In the genomic region with DNA sequence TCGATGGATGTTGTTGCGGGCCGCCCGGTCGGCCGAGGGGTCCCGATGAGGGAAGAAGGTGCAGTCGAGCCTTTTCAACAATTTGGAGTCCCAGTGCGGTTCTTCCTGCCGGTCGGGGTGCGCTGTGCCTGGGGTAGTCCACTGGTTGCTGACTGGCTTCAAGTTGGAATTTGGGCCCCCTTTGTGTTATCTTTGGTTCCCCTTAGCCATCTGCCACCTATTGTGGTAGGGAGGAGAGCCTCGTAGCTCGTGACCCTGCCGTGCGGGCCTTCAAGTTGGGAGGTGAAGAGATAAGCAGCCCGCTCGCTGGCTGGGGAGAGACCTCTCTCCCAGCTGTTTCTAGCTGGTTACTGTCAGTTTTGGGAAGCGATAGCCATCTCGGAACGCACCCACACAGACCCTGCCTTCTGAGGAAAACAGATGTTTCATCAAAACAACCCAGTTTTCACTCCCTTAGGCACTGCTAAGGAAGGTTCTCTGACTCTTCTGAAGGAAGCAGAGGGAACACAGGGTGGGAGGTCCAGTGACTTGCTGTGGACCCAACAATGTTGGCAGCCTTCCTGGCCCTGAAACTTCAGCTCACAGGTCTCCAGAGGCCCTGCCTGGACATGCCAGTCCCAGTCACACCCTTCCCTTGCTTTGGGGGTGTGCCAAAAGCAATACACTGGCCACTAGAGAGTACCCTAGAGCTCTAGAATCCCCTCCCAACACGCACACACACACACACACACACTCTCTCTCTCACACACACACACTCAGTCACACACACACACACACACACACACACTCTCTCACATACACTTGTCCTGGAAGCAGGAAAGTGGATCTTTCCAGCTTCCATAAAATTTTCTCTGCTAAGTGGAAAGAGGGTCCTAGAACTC, we compare ENCODE assay signal across 8 cellular contexts. TPM values are rescaled to one million over a fixed set of nuclear protein-coding genes. Genes with fewer than 3 reads are reported as not detected.
DNase-seq lines count a peak whose midpoint lies in the region; ATAC-seq, FAIRE-seq and TF ChIP-seq lines count a peak whose summit lies in the region.

No MANE protein-coding gene starts in this region.

- H3K27ac ChIP-seq in RWPE1 (peak overlapping the region; percentile 92), GM12878 (ENCODE audit: control insufficient read depth, insufficient read depth) (peak overlapping the region; percentile 91), hepatocyte (peak overlapping the region; percentile 96), prostate gland (peak overlapping the region; percentile 99)

- TF ChIP-seq POLR2A in GM12878 (IDR thresholded peaks at IDR 0.05; ENCODE audit: low read depth, low read length) (peak; percentile 45; the same call in 1 of the 2 replicates), prostate gland (IDR thresholded peaks at IDR 0.05) (peak; percentile 79)

- H3K9me3 ChIP-seq in GM12878 (replicated peaks; ENCODE audit: control insufficient read depth, insufficient read depth, low read length), result no peaks in the 10 kb centered on the region
- no peaks in the 10 kb centered on the region for H3K9me3 ChIP-seq in hepatocyte (ENCODE audit: low read depth)
- H3K9me3 ChIP-seq in prostate gland, result no peaks in the 10 kb centered on the region

- H3K4me2 ChIP-seq in GM12878 (ENCODE audit: control insufficient read depth, insufficient read depth) (peak overlapping the region; percentile 88), hepatocyte (peak overlapping the region; percentile 81)

- H2AFZ ChIP-seq in GM12878 (ENCODE audit: control insufficient read depth, low read depth, low read length) (no peak overlapping the region), hepatocyte (no peak overlapping the region)

- H3K9me2 ChIP-seq in hepatocyte (replicated peaks; ENCODE audit: insufficient read depth), result no peaks in the 10 kb centered on the region

- ATAC-seq in GM12878 (peak; percentile 44), HG02938 (IDR thresholded peaks at IDR 0.05; ENCODE audit: unreplicated experiment) (no peak)

- WGBS in GM12878 (ENCODE audit: insufficient coverage, insufficient replicate concordance, low lambda C conversion rate, missing lambda C conversion rate), result under 1% methylated on average over 22 of the region's 22 CpGs
- under 1% methylated on average over 22 of the region's 22 CpGs for whole genome bisulfite sequencing in hepatocyte (ENCODE audit: low lambda C conversion rate, missing lambda C conversion rate)
- under 1% methylated on average over 22 of the region's 22 CpGs for WGBS in prostate gland

- peak overlapping the region; percentile 97 for H3K4me3 ChIP-seq in GM12878
- H3K4me3 ChIP-seq in hepatocyte, result peak overlapping the region; percentile 99
- H3K4me3 ChIP-seq in prostate gland, result peak overlapping the region; percentile 100

- DNase-seq in COR-L47 (lab: John Stamatoyannopoulos, UW) (peak; percentile 76), HS-27A (ENCODE audit: low read depth) (peak; percentile 70), RWPE1 (ENCODE audit: low spot score) (peak; percentile 93), GM12878 (ENCODE audit: low read depth, low spot score) (no peak), hepatocyte (ENCODE audit: low spot score) (peak; percentile 78), prostate gland (ENCODE audit: low spot score) (peak; percentile 98), GM19239 (ENCODE audit: insufficient read length, low spot score) (no peak)

- SMC1A ChIA-PET in GM12878 (lab: Charles Lee; ENCODE audit: uncharacterized antibody, unreplicated experiment), result interaction anchor here (1.4 to 9.7 kb wide), 10 partner anchors 11 to 134 kb away, joined by 3 to 406 read pairs (median 20); no protein-coding TSS in a partner anchor

- H3K36me3 ChIP-seq in GM12878 (ENCODE audit: control insufficient read depth in 2 of 2, insufficient read depth in 2 of 2, low read length in 1 of 2), result peaks cover 4 to 12% of the 10 kb centered on the region in 2 experiments
- no peaks in the 10 kb centered on the region for H3K36me3 ChIP-seq in hepatocyte (replicated peaks; ENCODE audit: insufficient read depth, low read depth)
- peaks cover 0 to 4% of the 10 kb centered on the region in 2 donors for H3K36me3 ChIP-seq in prostate gland

- H4K20me1 ChIP-seq in GM12878 (ENCODE audit: control insufficient read depth, insufficient read depth), result peaks cover 10% of the 10 kb centered on the region
- H4K20me1 ChIP-seq in hepatocyte (ENCODE audit: insufficient read depth, poor library complexity, severe bottlenecking), result peaks cover 39% of the 10 kb centered on the region

- no peaks in the 10 kb centered on the region for H3K27me3 ChIP-seq in GM12878 (replicated peaks in 1 of 2; ENCODE audit: control insufficient read depth in 2 of 2, insufficient read depth in 2 of 2, low read length in 1 of 2)
- no peaks in the 10 kb centered on the region for H3K27me3 ChIP-seq in hepatocyte
- no peaks in the 10 kb centered on the region for H3K27me3 ChIP-seq in prostate gland (replicated peaks; ENCODE audit: insufficient read depth)

- RAD21 ChIA-PET in GM12878 (lab: Charles Lee; ENCODE audit: unreplicated experiment), result interaction anchor here (0.9 to 9.7 kb wide), 8 partner anchors 11 to 122 kb away, joined by 3 to 470 read pairs (median 13); no protein-coding TSS in a partner anchor

- H3K79me2 ChIP-seq in GM12878 (ENCODE audit: control insufficient read depth, insufficient read depth, low read length) (peaks cover 63% of the 10 kb centered on the region), hepatocyte (peaks cover 42% of the 10 kb centered on the region)

- intact Hi-C loops in GM12878 (cut with micrococcal nuclease; ENCODE audit: unreplicated experiment), result loop anchor here (1.0 kb wide), 1 partner anchor 21 kb away; no protein-coding TSS in a partner anchor
- intact Hi-C loops in prostate gland (cut with DNase I), result loop anchor here (2.0 kb wide), 1 partner anchor 34 kb away; no protein-coding TSS in a partner anchor

- FAIRE-seq in GM12878 (lab: Jason Lieb, UNC) (no peak), GM19239 (lab: Jason Lieb, UNC) (no peak)

- TF ChIP-seq EP300 in GM12878 (IDR thresholded peaks at IDR 0.05; ENCODE audit: borderline replicate concordance in 1 of 2, control insufficient read depth in 1 of 2, low read depth in 2 of 2, low read length in 2 of 2), result no peak

- TSS peak; percentile 59 for BruUV-seq in GM12878 (replicated peaks; lab: Mats Ljungman, UMichigan)

- peak overlapping the region; percentile 90 for H3K9ac ChIP-seq in GM12878 (ENCODE audit: control insufficient read depth, insufficient read depth, low read length)

- TF ChIP-seq RAD21 in GM12878 (IDR thresholded peaks at IDR 0.05; ENCODE audit: insufficient read depth, low read depth, low read length), result peak; percentile 38; the same call in 1 of the 2 replicates

- POLR2A ChIA-PET in RWPE1 (lab: Yijun Ruan, JAX; ENCODE audit: low non-redundant PET) (interaction anchor here (0.6 to 2.4 kb wide), 5 partner anchors 15 to 78 kb away, joined by 3 to 17 read pairs (median 5); no protein-coding TSS in a partner anchor), GM12878 (lab: Charles Lee) (interaction anchor here (0.5 to 10.0 kb wide), 12 partner anchors 7 to 321 kb away, joined by 3 to 393 read pairs (median 6); no protein-coding TSS in a partner anchor)

- in situ Hi-C loops in GM12878 (cut with MboI), result no loop called here

- H3K4me1 ChIP-seq in GM12878 (ENCODE audit: control insufficient read depth, insufficient read depth, low read length) (peaks cover 31% of the 10 kb centered on the region), hepatocyte (ENCODE audit: insufficient read depth) (peaks cover 31% of the 10 kb centered on the region), prostate gland (replicated peaks) (peaks cover 7% of the 10 kb centered on the region)

- TF ChIP-seq CTCF in RWPE1 (conservative IDR thresholded peaks at IDR 0.05; ENCODE audit: low read depth) (peak; percentile 61; the same call in 1 of the 2 replicates), GM12878 (IDR thresholded peaks at IDR 0.05 in 2 of 3, conservative IDR thresholded peaks at IDR 0.05 in 1 of 3; ENCODE audit: control insufficient read depth in 2 of 3, extremely low read depth in 1 of 3, insufficient read depth in 1 of 3, low read depth in 3 of 3, low read length in 3 of 3) (peak; percentile 30 to 49 (median 32); a peak in 4 of 6 replicates), hepatocyte (IDR thresholded peaks at IDR 0.05; ENCODE audit: poor library complexity) (no peak), prostate gland (IDR thresholded peaks at IDR 0.05) (peak in 2 of 4 experiments; percentile 44 to 67)

- CTCF ChIA-PET in RWPE1 (lab: Yijun Ruan, JAX) (interaction anchor here (0.5 to 5.8 kb wide), 24 partner anchors 11 to 722 kb away, joined by 3 to 44 read pairs (median 4); no protein-coding TSS in a partner anchor), GM12878 (lab: Yijun Ruan, JAX) (interaction anchor here (0.7 to 9.4 kb wide), 16 partner anchors 8 to 182 kb away, joined by 3 to 281 read pairs (median 14); no protein-coding TSS in a partner anchor)

RNA-seq across cellular contexts. Expression of a gene that starts 1.0 kb away (rescaled TPM):
- total RNA-seq in GM12878 (2013; cell fraction: nucleolus; rRNA removed), result 76.6 and 80.8 TPM in 2 replicates
- 127 and 144 TPM in 2 replicates for total RNA-seq in GM12878 (2014; rRNA removed)
- total RNA-seq in GM12878 (2014; rRNA removed; fragmentation: Illumina TruSeq; extraction: Trizol), result 66.4 and 68.1 TPM in 2 replicates
- 109 TPM in 2 replicates for total RNA-seq in GM12878 (2021)
- 33.7 TPM for polyA plus RNA-seq in GM12878 (2011; ENCODE audit: low read depth)
- polyA plus RNA-seq in GM12878 (2011; rRNA removed), result 131 and 136 TPM in 2 replicates
- 145 and 154 TPM in 2 replicates for polyA plus RNA-seq in GM12878 (2011; cell fraction: cytosol; rRNA removed)
- 101 and 145 TPM in 2 replicates for polyA plus RNA-seq in GM12878 (2011; cell fraction: nucleus; rRNA removed)
- polyA plus RNA-seq in GM12878 (2012), result 41.9 and 88.4 TPM in 2 replicates
- 93.3 and 104 TPM in 2 replicates for polyA plus RNA-seq in GM12878 (2014; fragmentation: Illumina TruSeq; extraction: Trizol)
- 10 to 100 TPM; 23.3 to 37.2 TPM for polyA plus RNA-seq in GM12878 (2014; fragmentation: Nextera tagmentation; extraction: Ambion mirVana)
- polyA plus RNA-seq in GM12878 (2014; rRNA removed), result 160 and 187 TPM in 2 replicates
- 100 to 1,000 TPM in 1 of 2 experiments, 10 to 100 TPM in 1; 91.0 to 103 TPM for polyA plus RNA-seq in GM12878 (2016; fragmentation: Nextera tagmentation; extraction: Ambion mirVana)
- polyA minus RNA-seq in GM12878 (2011; rRNA and poly(A)+ RNA removed), result 90.9 and 155 TPM in 2 replicates
- polyA minus RNA-seq in GM12878 (2011; cell fraction: cytosol; rRNA and poly(A)+ RNA removed), result 84.2 and 93.8 TPM in 2 replicates
- polyA minus RNA-seq in GM12878 (2011; cell fraction: nucleus; rRNA and poly(A)+ RNA removed), result 110 and 138 TPM in 2 replicates
- 192 and 197 TPM in 2 replicates for total RNA-seq in hepatocyte
- 253 and 274 TPM in 2 replicates for polyA plus RNA-seq in hepatocyte
- 100 to 1,000 TPM in 1 of 2 donors, 10 to 100 TPM in 1; 91.0 to 131 TPM for total RNA-seq in prostate gland

RNA-seq across cellular contexts. Expression of a gene that starts 44.6 kb away (rescaled TPM):
- 0.17 TPM in 1 of 2 replicates, not detected in the other for total RNA-seq in GM12878 (2013; cell fraction: nucleolus; rRNA removed)
- total RNA-seq in GM12878 (2014; rRNA removed), result not detected in 2 replicates
- not detected in 2 replicates for total RNA-seq in GM12878 (2014; rRNA removed; fragmentation: Illumina TruSeq; extraction: Trizol)
- 0.19 and 0.26 TPM in 2 replicates for total RNA-seq in GM12878 (2021)
- 0.08 TPM for polyA plus RNA-seq in GM12878 (2011; ENCODE audit: low read depth)
- polyA plus RNA-seq in GM12878 (2011; rRNA removed), result 0.11 and 0.27 TPM in 2 replicates
- polyA plus RNA-seq in GM12878 (2011; cell fraction: cytosol; rRNA removed), result 0.13 and 0.15 TPM in 2 replicates
- polyA plus RNA-seq in GM12878 (2011; cell fraction: nucleus; rRNA removed), result 0.06 and 0.07 TPM in 2 replicates
- polyA plus RNA-seq in GM12878 (2012), result 0.07 TPM in 1 of 2 replicates, not detected in the other
- polyA plus RNA-seq in GM12878 (2014; fragmentation: Illumina TruSeq; extraction: Trizol), result 0.03 TPM in 1 of 2 replicates, not detected in the other
- polyA plus RNA-seq in GM12878 (2014; fragmentation: Nextera tagmentation; extraction: Ambion mirVana), result not detected
- polyA plus RNA-seq in GM12878 (2014; rRNA removed), result not detected in 2 replicates
- not detected for polyA plus RNA-seq in GM12878 (2016; fragmentation: Nextera tagmentation; extraction: Ambion mirVana)
- polyA minus RNA-seq in GM12878 (2011; rRNA and poly(A)+ RNA removed), result 0.10 TPM in 1 of 2 replicates, not detected in the other
- not detected in 2 replicates for polyA minus RNA-seq in GM12878 (2011; cell fraction: cytosol; rRNA and poly(A)+ RNA removed)
- polyA minus RNA-seq in GM12878 (2011; cell fraction: nucleus; rRNA and poly(A)+ RNA removed), result 0.12 TPM in 1 of 2 replicates, not detected in the other
- 118 and 132 TPM in 2 replicates for total RNA-seq in hepatocyte
- polyA plus RNA-seq in hepatocyte, result 125 and 161 TPM in 2 replicates
- total RNA-seq in prostate gland, result 10 to 100 TPM; 40.8 to 95.9 TPM

Comparison
In these comparisons a context has a peak if more than half of its experiments do, and no peak if none do; other contexts are left out.
1. DNase-seq: peak in COR-L47 (single experiment), HS-27A (single experiment), RWPE1 (single experiment), hepatocyte (single experiment) and prostate gland (single experiment); none in GM12878 (single experiment) and GM19239 (single experiment).
2. RNA of a gene that starts 44.6 kb away (total RNA-seq): 118 to 132 TPM in hepatocyte and 40.8 to 95.9 TPM in prostate gland; 0.17 to 0.26 TPM in GM12878; every median in the first group is over 10 times any median in the second.
3. Peak in every context shown above with its lines, with median percentiles within 50 percentile points of each other: H3K27ac ChIP-seq and H3K4me3 ChIP-seq.